24 cellular contexts compared by ENCODE assay signal in genomic region chr22:31227186-31227585, GRCh38. TPM values are rescaled to one million over a fixed set of nuclear protein-coding genes. Genes with fewer than 3 reads are reported as not detected.
A peak's percentile ranks its signal among the peaks of the same experiment; 100 is the strongest.
DNase-seq lines count a peak whose midpoint lies in the region; ATAC-seq, FAIRE-seq and TF ChIP-seq lines count a peak whose summit lies in the region.
"Had no signal": no experiment of that assay in that cellular context is flagged by ENCODE, and none has a peak within 500 bp of the region (broad histone marks: within the 10 kb centered on the region; RNA-seq: fewer than 3 reads in every experiment).

No MANE protein-coding gene starts in this region.

- H3K36me3 ChIP-seq in CD4-positive, CD25-positive, alpha-beta regulatory T cell (ENCODE audit: control insufficient read depth, insufficient read depth, low read length): peaks cover 8% of the 10 kb centered on the region
- H3K36me3 ChIP-seq in small intestine (ENCODE audit: control insufficient read depth in 2 of 2, insufficient read depth in 2 of 2, low read length in 2 of 2): peaks cover 0 to 3% of the 10 kb centered on the region in 2 donors
- H3K36me3 ChIP-seq in ascending aorta: no peaks in the 10 kb centered on the region

- no peaks in the 10 kb centered on the region for H3K9me3 ChIP-seq in CD4-positive, CD25-positive, alpha-beta regulatory T cell (ENCODE audit: control insufficient read depth in 2 of 2, low read length in 2 of 2)
- H3K9me3 ChIP-seq in small intestine (ENCODE audit: control insufficient read depth, low read depth) (no peaks in the 10 kb centered on the region), ascending aorta (no peaks in the 10 kb centered on the region)
- H3K9me3 ChIP-seq: body of pancreas, heart right ventricle, SJSA1 had no signal

- H3K4me1 Mint-ChIP-seq in CD4-positive, CD25-positive, alpha-beta regulatory T cell: peaks cover 20 to 79% (median 52%) of the 10 kb centered on the region in 4 donors

- 18 to 43% (median 33%) methylated on average over 1 of the region's 1 CpG for WGBS in small intestine, 3 donors

- peak overlapping the region; percentile 87 to 99 (median 94) for H3K27ac Mint-ChIP-seq in CD4-positive, CD25-positive, alpha-beta regulatory T cell
- H3K27ac Mint-ChIP-seq: activated CD4-positive, alpha-beta memory T cell treated with anti-CD3 and anti-CD28 coated beads for 36 hours; stimulated activated naive B cell treated with anti-CD40 and anti-IgM and Interleukin-4, amounts not matched to agents 10 μg/mL and 1 μg/mL and 100 μg/mL, for 72 hours had no signal

- H3K27me3 ChIP-seq in CD4-positive, CD25-positive, alpha-beta regulatory T cell (ENCODE audit: control insufficient read depth, insufficient read depth, low read length): no peaks in the 10 kb centered on the region
- H3K27me3 ChIP-seq in small intestine (ENCODE audit: control insufficient read depth in 2 of 2, insufficient read depth in 2 of 2, low read length in 2 of 2) (no peaks in the 10 kb centered on the region), ascending aorta (no peaks in the 10 kb centered on the region)
- H3K27me3 ChIP-seq: body of pancreas, heart right ventricle, SJSA1 had no signal

- H3K4me1 ChIP-seq in CD4-positive, CD25-positive, alpha-beta regulatory T cell (ENCODE audit: control insufficient read depth, insufficient read depth, low read length, poor library complexity, severe bottlenecking): peaks cover 60% of the 10 kb centered on the region
- H3K4me1 ChIP-seq in small intestine (ENCODE audit: control insufficient read depth in 2 of 2, insufficient read depth in 1 of 2, low read depth in 1 of 2, low read length in 1 of 2) (peaks cover 10 to 23% of the 10 kb centered on the region in 2 donors), ascending aorta (peaks cover 0 to 12% of the 10 kb centered on the region in 2 donors)

- ATAC-seq in CD4-positive, CD25-positive, alpha-beta regulatory T cell (ENCODE audit: low read depth in 2 of 2): no peak
- peak; percentile 74 for ATAC-seq in left colon
- no peak for ATAC-seq in GM21825 (IDR thresholded peaks at IDR 0.05; ENCODE audit: unreplicated experiment)
- ATAC-seq: activated naive CD4-positive, alpha-beta T cell treated with anti-CD3 and anti-CD28 coated beads, Interleukin-2, amount 50 U/mL, for 72 hours; activated T-cell treated with anti-CD3 and anti-CD28 coated beads, Interleukin-2, amount 50 U/mL, for 4 hours; body of pancreas; HCT116; heart right ventricle; stimulated activated naive B cell treated with anti-CD40 and anti-IgM and Interleukin-4, amounts not matched to agents 10 μg/mL and 1 μg/mL and 100 μg/mL, for 72 hours had no signal

- peaks cover 14% of the 10 kb centered on the region for H3K36me3 Mint-ChIP-seq in CD4-positive, CD25-positive, alpha-beta regulatory T cell
- H3K36me3 Mint-ChIP-seq: activated naive CD4-positive, alpha-beta T cell treated with anti-CD3 and anti-CD28 coated beads, Interleukin-2, amount 50 U/mL, for 72 hours had no signal

- no peak for FAIRE-seq in small intestine (lab: Jason Lieb, UNC)
- FAIRE-seq: GM18507, HTR-8/SVneo, RCC 7860 had no signal

- intact Hi-C loops in left colon (cut with DNase I, micrococcal nuclease): no loop called here
- intact Hi-C loops in ascending aorta (cut with DNase I): no loop called here

- H3K27me3 Mint-ChIP-seq in CD4-positive, CD25-positive, alpha-beta regulatory T cell: no peaks in the 10 kb centered on the region
- H3K27me3 Mint-ChIP-seq: activated CD4-positive, alpha-beta memory T cell treated with anti-CD3 and anti-CD28 coated beads for 36 hours; stimulated activated naive B cell treated with anti-CD40 and anti-IgM and Interleukin-4, amounts not matched to agents 10 μg/mL and 1 μg/mL and 100 μg/mL, for 72 hours had no signal

- H3K9me3 Mint-ChIP-seq in CD4-positive, CD25-positive, alpha-beta regulatory T cell: no peaks in the 10 kb centered on the region
- H3K9me3 Mint-ChIP-seq: activated CD4-positive, alpha-beta memory T cell treated with anti-CD3 and anti-CD28 coated beads for 36 hours; activated naive CD4-positive, alpha-beta T cell treated with anti-CD3 and anti-CD28 coated beads, Interleukin-2, amount 50 U/mL, for 72 hours; activated T-cell treated with anti-CD3 and anti-CD28 coated beads, Interleukin-2, amount 50 U/mL, for 4 hours; stimulated activated naive B cell treated with anti-CD40 and anti-IgM and Interleukin-4, amounts not matched to agents 10 μg/mL and 1 μg/mL and 100 μg/mL, for 72 hours; T-helper 1 cell treated with Interleukin-12 subunit alpha and Interleukin-12 subunit beta and Interleukin-4 antibody, amounts not matched to agents 30 μg/mL and 1 μg/mL, for 36 hours had no signal

- no peak overlapping the region for H3K4me3 ChIP-seq in CD4-positive, CD25-positive, alpha-beta regulatory T cell (ENCODE audit: low read depth, low read length)
- H3K4me3 ChIP-seq in small intestine (ENCODE audit: low read depth in 1 of 2, low read length in 2 of 2): no peak overlapping the region
- no peak overlapping the region for H3K4me3 ChIP-seq in ascending aorta
- H3K4me3 ChIP-seq: body of pancreas, heart right ventricle, SJSA1 had no signal

- TF ChIP-seq CTCF in ascending aorta (IDR thresholded peaks at IDR 0.05): no peak

- no peak for DNase-seq in CD4-positive, CD25-positive, alpha-beta regulatory T cell
- DNase-seq in HT-29 (ENCODE audit: low spot score): peak; percentile 29
- no peak for DNase-seq in left colon
- peak; percentile 93 for DNase-seq in small intestine
- no peak for DNase-seq in ecto neural progenitor cell (ENCODE audit: low spot score)
- no peak for DNase-seq in GM19240 (ENCODE audit: insufficient read length, low spot score)
- DNase-seq in ascending aorta (ENCODE audit: low spot score in 2 of 2): no peak
- DNase-seq: activated CD4-positive, alpha-beta memory T cell treated with anti-CD3 and anti-CD28 coated beads for 36 hours; activated T-cell treated with anti-CD3 and anti-CD28 coated beads, Interleukin-2, amount 50 U/mL, for 4 hours; Calu3; heart right ventricle; NCI-H187 treated with DMSO at 0.1 percent for 48 hours; NCI-H446; stimulated activated naive B cell treated with anti-CD40 and anti-IgM and Interleukin-4, amounts not matched to agents 10 μg/mL and 1 μg/mL and 100 μg/mL, for 72 hours; trophoblast cell had no signal

- no peak overlapping the region for H3K4me3 Mint-ChIP-seq in CD4-positive, CD25-positive, alpha-beta regulatory T cell
- H3K4me3 Mint-ChIP-seq: activated CD4-positive, alpha-beta memory T cell treated with anti-CD3 and anti-CD28 coated beads for 36 hours; activated T-cell treated with anti-CD3 and anti-CD28 coated beads, Interleukin-2, amount 50 U/mL, for 4 hours; stimulated activated naive B cell treated with anti-CD40 and anti-IgM and Interleukin-4, amounts not matched to agents 10 μg/mL and 1 μg/mL and 100 μg/mL, for 72 hours; T-helper 1 cell treated with Interleukin-12 subunit alpha and Interleukin-12 subunit beta and Interleukin-4 antibody, amounts not matched to agents 30 μg/mL and 1 μg/mL, for 36 hours had no signal

- peak overlapping the region; percentile 43 for H3K27ac ChIP-seq in CD4-positive, CD25-positive, alpha-beta regulatory T cell (ENCODE audit: insufficient read depth, low read length, poor library complexity, severe bottlenecking)
- peak overlapping the region; percentile 29 to 57 for H3K27ac ChIP-seq in small intestine (ENCODE audit: low read depth in 1 of 2, low read length in 1 of 2)
- H3K27ac ChIP-seq in ascending aorta: no peak overlapping the region
- H3K27ac ChIP-seq: SJSA1 had no signal

RNA-seq across cellular contexts. Expression of gene LIMK2, which starts 15.1 kb away (rescaled TPM):
- total RNA-seq in CD4-positive, CD25-positive, alpha-beta regulatory T cell: 42.4 TPM
- polyA plus RNA-seq in CD4-positive, CD25-positive, alpha-beta regulatory T cell: 10 to 100 TPM; 22.4 to 33.2 (median 24.9) TPM
- total RNA-seq in HT-29 (2014; rRNA removed; shearing (Covaris generic)): 24.4 and 28.4 TPM in 2 replicates
- total RNA-seq in left colon (100 to 1,000 TPM; 102 to 142 TPM), ascending aorta (18.4 TPM)
- 10 to 100 TPM; 15.7 to 37.1 (median 21.1) TPM for polyA plus RNA-seq in small intestine

Comparison
In these comparisons a context has a peak if more than half of its experiments do, and no peak if none do; other contexts are left out.
1. DNase-seq: peak in HT-29 (single experiment) and small intestine (single experiment); none in CD4-positive, CD25-positive, alpha-beta regulatory T cell (0 of 3), left colon (0 of 2), ecto neural progenitor cell (single experiment), GM19240 (single experiment) and ascending aorta (0 of 2).
2. H3K27ac ChIP-seq: peak in CD4-positive, CD25-positive, alpha-beta regulatory T cell (single experiment) and small intestine (2 of 2); none in ascending aorta (0 of 2).